Comparison of ENCODE assay signal across 13 cellular contexts in the genomic region with DNA sequence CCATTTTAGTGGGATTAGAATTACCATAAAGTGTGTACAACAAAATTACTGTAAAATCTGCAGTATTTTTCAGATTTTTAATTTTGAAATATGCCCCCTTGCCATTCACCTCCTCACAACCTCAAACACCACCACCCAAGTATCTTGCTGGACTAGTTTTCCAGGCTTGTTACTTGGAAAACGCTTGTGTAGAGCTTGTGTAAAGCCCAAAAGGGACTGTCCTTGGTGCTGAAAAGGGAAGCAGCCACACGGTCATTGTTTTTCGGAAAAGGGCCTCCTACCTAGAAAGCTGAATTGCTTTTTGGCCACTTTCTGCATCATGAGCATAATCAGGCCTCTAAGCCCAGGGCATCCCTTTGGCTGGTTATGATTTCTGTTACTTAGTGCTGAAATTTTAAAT.
DNase-seq lines count a peak whose midpoint lies in the region; ATAC-seq, FAIRE-seq and TF ChIP-seq lines count a peak whose summit lies in the region.
"Had no signal": no experiment of that assay in that cellular context is flagged by ENCODE, and none has a peak within 500 bp of the region (broad histone marks: within the 10 kb centered on the region; RNA-seq: fewer than 3 reads in every experiment).

No MANE protein-coding gene starts in this region.

- H3K9me3 ChIP-seq in PC-3 (ENCODE audit: low read length) (peaks cover 6% of the 10 kb centered on the region; the same call in 1 of the 2 replicates), endothelial cell of umbilical vein (replicated peaks; ENCODE audit: control insufficient read depth, insufficient read depth, low read length) (no peaks in the 10 kb centered on the region), neural progenitor cell (ENCODE audit: low read depth) (no peaks in the 10 kb centered on the region)
- H3K9me3 ChIP-seq: transverse colon had no signal

- no peak for FAIRE-seq in endothelial cell of umbilical vein (lab: Jason Lieb, UNC)
- FAIRE-seq: endometrium had no signal

- BruUV-seq in PC-3 (replicated peaks; lab: Mats Ljungman, UMichigan), result no TSS peak
- BruUV-seq in endothelial cell of umbilical vein (replicated peaks; lab: Mats Ljungman, UMichigan), result no TSS peak

- H3K9me2 ChIP-seq in PC-3 (replicated peaks; ENCODE audit: low read length), result no peaks in the 10 kb centered on the region

- H2AFZ ChIP-seq in PC-3 (ENCODE audit: low read length) (no peak overlapping the region), endothelial cell of umbilical vein (ENCODE audit: low read depth, low read length) (no peak overlapping the region), neural progenitor cell (replicated peaks) (no peak overlapping the region)

- no peak for TF ChIP-seq POLR2A in endothelial cell of umbilical vein (IDR thresholded peaks at IDR 0.05; ENCODE audit: low read depth, low read length)

- peak; percentile 33 for DNase-seq in DMS53 (lab: John Stamatoyannopoulos, UW)
- no peak for DNase-seq in DMS53 treated with DMSO at 0.1 percent for 48 hours (lab: John Stamatoyannopoulos, UW; ENCODE audit: unreplicated experiment)
- DNase-seq in PC-3, result peak; percentile 10
- DNase-seq in endothelial cell of umbilical vein (ENCODE audit: low read depth, low spot score), result peak; percentile 2
- peak; percentile 84 for DNase-seq in neural progenitor cell (ENCODE audit: low spot score)
- DNase-seq in glomerular visceral epithelial cell (ENCODE audit: extremely low spot score), result no peak
- DNase-seq in HFFc6, result no peak
- DNase-seq: activated CD4-positive, alpha-beta T cell treated with anti-CD3 and anti-CD28 coated beads, Interleukin-2, amount 50 U/mL, for 4 hours; transverse colon had no signal

- H4K20me1 ChIP-seq in PC-3 (ENCODE audit: low read length), result no peaks in the 10 kb centered on the region
- H4K20me1 ChIP-seq in endothelial cell of umbilical vein (replicated peaks; ENCODE audit: control insufficient read depth, extremely low read depth, insufficient read depth, low read length), result no peaks in the 10 kb centered on the region
- H4K20me1 ChIP-seq in neural progenitor cell (ENCODE audit: low read depth), result peaks cover 7% of the 10 kb centered on the region

- peaks cover 2% of the 10 kb centered on the region for H3K36me3 Mint-ChIP-seq in neural progenitor cell
- H3K36me3 Mint-ChIP-seq in HFFc6 (ENCODE audit: low read depth), result no peaks in the 10 kb centered on the region

- intact Hi-C loops in PC-3 (cut with micrococcal nuclease) (no loop called here), endothelial cell of umbilical vein (cut with micrococcal nuclease) (no loop called here)

- no peak overlapping the region for H3K27ac Mint-ChIP-seq in neural progenitor cell
- no peak overlapping the region for H3K27ac Mint-ChIP-seq in HFFc6
- H3K27ac Mint-ChIP-seq: T-helper 1 cell treated with Interleukin-12 subunit alpha and Interleukin-12 subunit beta and Interleukin-4 antibody, amounts not matched to agents 30 μg/mL and 1 μg/mL, for 36 hours had no signal

- no peak overlapping the region for H3K4me3 Mint-ChIP-seq in neural progenitor cell
- no peak overlapping the region for H3K4me3 Mint-ChIP-seq in HFFc6
- H3K4me3 Mint-ChIP-seq: T-helper 1 cell treated with Interleukin-12 subunit alpha and Interleukin-12 subunit beta and Interleukin-4 antibody, amounts not matched to agents 30 μg/mL and 1 μg/mL, for 36 hours had no signal

- H3K9me3 Mint-ChIP-seq in neural progenitor cell (peaks cover 9% of the 10 kb centered on the region), HFFc6 (peaks cover 42% of the 10 kb centered on the region)

- no peaks in the 10 kb centered on the region for H3K9me1 ChIP-seq in endothelial cell of umbilical vein (replicated peaks; ENCODE audit: control insufficient read depth, extremely low read depth, insufficient read depth, low read length)

- no peak overlapping the region for H3K4me3 ChIP-seq in PC-3 (ENCODE audit: low read length)
- H3K4me3 ChIP-seq in endothelial cell of umbilical vein (replicated peaks in 1 of 3; ENCODE audit: insufficient read depth in 1 of 3, low read depth in 1 of 3, low read length in 3 of 3), result no peak overlapping the region
- no peak overlapping the region for H3K4me3 ChIP-seq in neural progenitor cell
- H3K4me3 ChIP-seq: transverse colon had no signal

- POLR2A ChIA-PET in PC-3 (lab: Charles Lee; ENCODE audit: unreplicated experiment) (no interaction called here), endothelial cell of umbilical vein (lab: Charles Lee) (no interaction called here)

- dilution Hi-C loops in endothelial cell of umbilical vein (cut with MboI; ENCODE audit: extremely low pct_ligation_motif_present, low sequenced_read_pairs), result no loop called here

- no peaks in the 10 kb centered on the region for H3K4me1 ChIP-seq in PC-3 (ENCODE audit: insufficient read depth, low read length)
- H3K4me1 ChIP-seq in endothelial cell of umbilical vein (ENCODE audit: control insufficient read depth, extremely low read depth, insufficient read depth, low read length), result no peaks in the 10 kb centered on the region
- H3K4me1 ChIP-seq in neural progenitor cell, result no peaks in the 10 kb centered on the region
- H3K4me1 ChIP-seq: transverse colon had no signal

- H3K27ac ChIP-seq in PC-3 (ENCODE audit: low read length) (no peak overlapping the region), endothelial cell of umbilical vein (ENCODE audit: insufficient read depth, low read depth, low read length) (no peak overlapping the region), neural progenitor cell (no peak overlapping the region)
- H3K27ac ChIP-seq: 22Rv1, transverse colon had no signal

- H3K4me2 ChIP-seq in PC-3 (ENCODE audit: low read length) (no peak overlapping the region), endothelial cell of umbilical vein (ENCODE audit: insufficient read depth, low read length) (no peak overlapping the region), neural progenitor cell (no peak overlapping the region)

- no peaks in the 10 kb centered on the region for H3K27me3 ChIP-seq in PC-3 (ENCODE audit: low read length)
- H3K27me3 ChIP-seq in endothelial cell of umbilical vein (ENCODE audit: control insufficient read depth in 2 of 2, insufficient read depth in 2 of 2, low read length in 2 of 2), result no peaks in the 10 kb centered on the region
- no peaks in the 10 kb centered on the region for H3K27me3 ChIP-seq in neural progenitor cell
- H3K27me3 ChIP-seq: transverse colon had no signal

- peaks cover 3% of the 10 kb centered on the region for H3K4me1 Mint-ChIP-seq in neural progenitor cell
- no peaks in the 10 kb centered on the region for H3K4me1 Mint-ChIP-seq in HFFc6 (ENCODE audit: low read depth)

- H3F3A ChIP-seq in PC-3 (ENCODE audit: low read length, unreplicated experiment), result no peaks in the 10 kb centered on the region
- no peaks in the 10 kb centered on the region for H3F3A ChIP-seq in neural progenitor cell (ENCODE audit: low read depth)

- H3K27me3 Mint-ChIP-seq in neural progenitor cell (ENCODE audit: insufficient read depth, low read depth) (peaks cover 5% of the 10 kb centered on the region), HFFc6 (ENCODE audit: insufficient read depth) (no peaks in the 10 kb centered on the region)

- TF ChIP-seq CTCF in PC-3 (conservative IDR thresholded peaks at IDR 0.05; ENCODE audit: low read depth, low read length), result no peak
- no peak for TF ChIP-seq CTCF in endothelial cell of umbilical vein (IDR thresholded peaks at IDR 0.05; ENCODE audit: extremely low read depth in 1 of 2, insufficient read depth in 1 of 2, low read depth in 1 of 2, low read length in 2 of 2)
- TF ChIP-seq CTCF in neural progenitor cell (IDR thresholded peaks at IDR 0.05), result no peak
- no peak for TF ChIP-seq CTCF in HFFc6 (IDR thresholded peaks at IDR 0.05)

- CTCF ChIA-PET in PC-3 (lab: Charles Lee), result no interaction called here
- CTCF ChIA-PET in endothelial cell of umbilical vein (lab: Charles Lee), result interaction anchor here (1.7 kb wide), 1 partner anchor 21 kb away, joined by 3 read pairs; no protein-coding TSS in a partner anchor

- H3K36me3 ChIP-seq in PC-3 (ENCODE audit: low read depth, low read length) (no peaks in the 10 kb centered on the region), endothelial cell of umbilical vein (ENCODE audit: control insufficient read depth in 2 of 2, extremely low read depth in 1 of 2, insufficient read depth in 2 of 2, low read length in 2 of 2) (no peaks in the 10 kb centered on the region), neural progenitor cell (no peaks in the 10 kb centered on the region)
- H3K36me3 ChIP-seq: transverse colon had no signal

- H3K79me2 ChIP-seq in PC-3 (ENCODE audit: low read length) (no peaks in the 10 kb centered on the region), endothelial cell of umbilical vein (ENCODE audit: control insufficient read depth, insufficient read depth, low read length) (no peaks in the 10 kb centered on the region), neural progenitor cell (ENCODE audit: low read depth) (no peaks in the 10 kb centered on the region)

- no peak overlapping the region for H3K9ac ChIP-seq in PC-3 (ENCODE audit: low read length)
- H3K9ac ChIP-seq in endothelial cell of umbilical vein (replicated peaks; ENCODE audit: extremely low read depth, insufficient read depth, low read length), result no peak overlapping the region
- H3K9ac ChIP-seq in neural progenitor cell, result no peak overlapping the region

- ATAC-seq in PC-3 (no peak), GM19324 (IDR thresholded peaks at IDR 0.05; ENCODE audit: low FRiP score, unreplicated experiment) (no peak)

TF ChIP-seq in endothelial cell of umbilical vein, 7 proteins besides CTCF, POLR2A, EP300 and RAD21:
- TF ChIP-seq EZH2 (IDR thresholded peaks at IDR 0.05; ENCODE audit: borderline replicate concordance, low read depth, low read length, severe bottlenecking) (no peak), GATA2 (IDR thresholded peaks at IDR 0.05; ENCODE audit: insufficient read depth, insufficient read length, low read depth, low read length) (no peak)
TF ChIP-seq in endothelial cell of umbilical vein: peak in this region for 0.

Comparison
In these comparisons a context has a peak if more than half of its experiments do, and no peak if none do; other contexts are left out.
1. DNase-seq: peak in DMS53 (single experiment), PC-3 (single experiment), endothelial cell of umbilical vein (single experiment) and neural progenitor cell (single experiment); none in DMS53 treated with DMSO at 0.1 percent for 48 hours (single experiment), glomerular visceral epithelial cell (single experiment) and HFFc6 (single experiment).